ENCODE assay signal across 14 cellular contexts in genomic region chr9:33228606-33229005, GRCh38. TPM values are rescaled to one million over a fixed set of nuclear protein-coding genes. Genes with fewer than 3 reads are reported as not detected.
DNase-seq lines count a peak whose midpoint lies in the region; TF ChIP-seq lines count a peak whose summit lies in the region.
"Had no signal": no experiment of that assay in that cellular context is flagged by ENCODE, and none has a peak within 500 bp of the region (broad histone marks: within the 10 kb centered on the region; RNA-seq: fewer than 3 reads in every experiment).

No MANE protein-coding gene starts in this region.

- WGBS in neuronal stem cell (ENCODE audit: extremely low coverage in 2 of 2, insufficient read length in 2 of 2, insufficient replicate concordance in 1 of 2), 2 donors, result no CpG with 5 or more reads among the region's 4 CpGs
- WGBS in ovary, 3 donors, result 65 to 73% (median 66%) methylated on average over 4 of the region's 4 CpGs

- no peak overlapping the region for H3K14ac ChIP-seq in neuronal stem cell (ENCODE audit: low read length)

- TF ChIP-seq POLR2A in ovary (IDR thresholded peaks at IDR 0.05), result no peak

- no peaks in the 10 kb centered on the region for H3K9me3 ChIP-seq in Caco-2
- no peaks in the 10 kb centered on the region for H3K9me3 ChIP-seq in neuronal stem cell (replicated peaks in 1 of 2; ENCODE audit: control insufficient read depth in 2 of 2, insufficient read depth in 1 of 2, low read depth in 1 of 2, low read length in 2 of 2)
- H3K9me3 ChIP-seq in ovary, result no peaks in the 10 kb centered on the region

- CTCF ChIA-PET in Caco-2 (lab: Charles Lee), result interaction anchor here (0.7 kb wide), 1 partner anchor 62 kb away, joined by 3 read pairs; the partner anchor contains the start of gene NFX1

- no peaks in the 10 kb centered on the region for H3K27me3 ChIP-seq in Caco-2 (replicated peaks; ENCODE audit: control insufficient read depth, insufficient read depth, low read length)
- H3K27me3 ChIP-seq in neuronal stem cell (ENCODE audit: control insufficient read depth in 3 of 3, insufficient read depth in 3 of 3, low read depth in 1 of 3, low read length in 3 of 3), result peaks cover 0 to 17% (median 0%) of the 10 kb centered on the region in 3 experiments
- H3K27me3 ChIP-seq in ovary, result no peaks in the 10 kb centered on the region

- H3K4me1 Mint-ChIP-seq in Caco-2 (ENCODE audit: low read depth, unreplicated experiment), result peaks cover 19% of the 10 kb centered on the region
- H3K4me1 Mint-ChIP-seq in dendritic cell treated with granulocyte-macrophage colony-stimulating factor and Interleukin-4, amounts not matched to agents 40 ng/mL and 50 ng/mL, for 4 days (ENCODE audit: low read depth), result peaks cover 53% of the 10 kb centered on the region

- H3K4me3 Mint-ChIP-seq in Caco-2 (ENCODE audit: unreplicated experiment), result no peak overlapping the region
- no peak overlapping the region for H3K4me3 Mint-ChIP-seq in dendritic cell treated with granulocyte-macrophage colony-stimulating factor and Interleukin-4, amounts not matched to agents 40 ng/mL and 50 ng/mL, for 4 days
- H3K4me3 Mint-ChIP-seq: CD4-positive, alpha-beta memory T cell had no signal

- H2AFZ ChIP-seq in neuronal stem cell (ENCODE audit: low read length), result no peak overlapping the region
- H2AFZ ChIP-seq: GM23248 had no signal

- H3K9me3 Mint-ChIP-seq in Caco-2 (ENCODE audit: unreplicated experiment), result no peaks in the 10 kb centered on the region
- H3K9me3 Mint-ChIP-seq in dendritic cell treated with granulocyte-macrophage colony-stimulating factor and Interleukin-4, amounts not matched to agents 40 ng/mL and 50 ng/mL, for 4 days, result no peaks in the 10 kb centered on the region
- H3K9me3 Mint-ChIP-seq: CD4-positive, alpha-beta memory T cell had no signal

- H3K27ac Mint-ChIP-seq in Caco-2 (ENCODE audit: unreplicated experiment), result peak overlapping the region; percentile 59
- H3K27ac Mint-ChIP-seq in dendritic cell treated with granulocyte-macrophage colony-stimulating factor and Interleukin-4, amounts not matched to agents 40 ng/mL and 50 ng/mL, for 4 days, result peak overlapping the region; percentile 90

- no peak overlapping the region for H4K91ac ChIP-seq in neuronal stem cell (ENCODE audit: low read depth, low read length, poor library complexity)

- H3K4me3 ChIP-seq in Caco-2 (ENCODE audit: low read depth, low read length), result no peak overlapping the region
- no peak overlapping the region for H3K4me3 ChIP-seq in neuronal stem cell (ENCODE audit: low read length in 2 of 2)
- H3K4me3 ChIP-seq in ovary, result no peak overlapping the region
- H3K4me3 ChIP-seq: GM23248 had no signal

- POLR2A ChIA-PET in Caco-2 (lab: Charles Lee), result no interaction called here

- DNase-seq in Caco-2, result no peak
- no peak for DNase-seq in neuronal stem cell (ENCODE audit: low spot score)
- DNase-seq in occipital lobe (lab: John Stamatoyannopoulos, UW), result no peak
- DNase-seq in NCI-H2081 (lab: John Stamatoyannopoulos, UW), result no peak
- DNase-seq in ovary, result no peak
- no peak for DNase-seq in H4 (ENCODE audit: low spot score)
- DNase-seq: AML-193; CD4-positive, alpha-beta memory T cell; DND-41; GM23248; KBM-7; SIG-M5 had no signal

- H3K36me3 Mint-ChIP-seq in Caco-2 (ENCODE audit: insufficient read depth, unreplicated experiment), result peaks cover 14% of the 10 kb centered on the region
- H3K36me3 Mint-ChIP-seq in dendritic cell treated with granulocyte-macrophage colony-stimulating factor and Interleukin-4, amounts not matched to agents 40 ng/mL and 50 ng/mL, for 4 days (ENCODE audit: low read depth), result no peaks in the 10 kb centered on the region
- H3K36me3 Mint-ChIP-seq: CD4-positive, alpha-beta memory T cell had no signal

- H2BK120ac ChIP-seq in neuronal stem cell (ENCODE audit: low read depth, low read length), result no peak overlapping the region

- H3K4me1 ChIP-seq in Caco-2 (peaks cover 14% of the 10 kb centered on the region), neuronal stem cell (ENCODE audit: control insufficient read depth in 2 of 2, insufficient read depth in 1 of 2, low read depth in 1 of 2, low read length in 2 of 2) (no peaks in the 10 kb centered on the region), ovary (ENCODE audit: insufficient read depth) (peaks cover 3% of the 10 kb centered on the region)

- no peak overlapping the region for H3K18ac ChIP-seq in neuronal stem cell (ENCODE audit: low read length)

- peak overlapping the region; percentile 57 for H3K9ac ChIP-seq in neuronal stem cell (ENCODE audit: low read depth, low read length, poor library complexity)
- H3K9ac ChIP-seq: GM23248 had no signal

- H4K8ac ChIP-seq in neuronal stem cell (ENCODE audit: low read depth, low read length), result no peak overlapping the region

- no peaks in the 10 kb centered on the region for H3K36me3 ChIP-seq in Caco-2 (ENCODE audit: control insufficient read depth, insufficient read depth, low read length)
- no peaks in the 10 kb centered on the region for H3K36me3 ChIP-seq in neuronal stem cell (replicated peaks in 1 of 2; ENCODE audit: control insufficient read depth in 2 of 2, insufficient read depth in 2 of 2, low read length in 2 of 2)
- H3K36me3 ChIP-seq in ovary, result no peaks in the 10 kb centered on the region

- no peak overlapping the region for H2AK5ac ChIP-seq in neuronal stem cell (ENCODE audit: low read depth, low read length)

- no TSS peak for BruUV-seq in Caco-2 (replicated peaks; lab: Mats Ljungman, UMichigan)

- no peaks in the 10 kb centered on the region for H3K27me3 Mint-ChIP-seq in Caco-2 (ENCODE audit: insufficient read depth, unreplicated experiment)
- H3K27me3 Mint-ChIP-seq in dendritic cell treated with granulocyte-macrophage colony-stimulating factor and Interleukin-4, amounts not matched to agents 40 ng/mL and 50 ng/mL, for 4 days, result no peaks in the 10 kb centered on the region

- no peak overlapping the region for H3K4me2 ChIP-seq in neuronal stem cell (ENCODE audit: insufficient read depth, low read length, poor library complexity, severe bottlenecking)

- H3K23ac ChIP-seq in neuronal stem cell (ENCODE audit: low read depth, low read length, poor library complexity), result no peak overlapping the region

- no peak for TF ChIP-seq EP300 in ovary (IDR thresholded peaks at IDR 0.05)

- intact Hi-C loops in Caco-2 (cut with micrococcal nuclease; ENCODE audit: unreplicated experiment) (loop anchor here (1.0 kb wide), 5 partner anchors 36 to 238 kb away; partner anchors contain the start of gene BAG1), ovary (cut with DNase I) (no loop called here)
- intact Hi-C loops in dendritic cell treated with granulocyte-macrophage colony-stimulating factor and Interleukin-4, amounts not matched to agents 40 ng/mL and 50 ng/mL, for 4 days (cut with micrococcal nuclease), result loop anchor here (1.0 kb wide), 1 partner anchor 36 kb away; the partner anchor contains the start of gene BAG1

- no peak overlapping the region for H2BK12ac ChIP-seq in neuronal stem cell (ENCODE audit: low read length)

- no peak overlapping the region for H3K4ac ChIP-seq in neuronal stem cell (ENCODE audit: low read length)

- no peak overlapping the region for H2BK5ac ChIP-seq in neuronal stem cell (ENCODE audit: low read length)

- H2BK15ac ChIP-seq in neuronal stem cell (ENCODE audit: low read length), result no peak overlapping the region

- H3K27ac ChIP-seq in 22Rv1 (peak overlapping the region; percentile 62), neuronal stem cell (replicated peaks; ENCODE audit: low read length) (no peak overlapping the region), ovary (no peak overlapping the region)
- H3K27ac ChIP-seq: GM23248 had no signal

- no peaks in the 10 kb centered on the region for H3K79me1 ChIP-seq in neuronal stem cell (ENCODE audit: low read depth, low read length)

- TF ChIP-seq CTCF in 22Rv1 (IDR thresholded peaks at IDR 0.05) (no peak), Caco-2 (IDR thresholded peaks at IDR 0.05; ENCODE audit: insufficient read depth in 1 of 2, low read depth in 1 of 2, low read length in 1 of 2, severe bottlenecking in 1 of 2, unreplicated experiment in 1 of 2) (no peak), ovary (IDR thresholded peaks at IDR 0.05) (no peak)

RNA-seq across cellular contexts. Expression of gene SPINK4, which starts 11.4 kb away (rescaled TPM):
- 0.97 and 2.1 TPM in 2 replicates for total RNA-seq in Caco-2 (2022)
- not detected for polyA plus RNA-seq in neuronal stem cell (2013, experiment 1 of 2)
- not detected for polyA plus RNA-seq in neuronal stem cell (2013, experiment 2 of 2)
- not detected for total RNA-seq in occipital lobe
- not detected for total RNA-seq in ovary
- not detected for polyA plus RNA-seq in ovary
- total RNA-seq in H4 (2014; rRNA removed; shearing (Covaris generic)), result 4.5 TPM in 1 of 2 replicates, not detected in the other
- total RNA-seq: CD4-positive, alpha-beta memory T cell; GM23248 had no signal
- polyA plus RNA-seq: CD4-positive, alpha-beta memory T cell; GM23248 had no signal

RNA-seq across cellular contexts. Expression of gene BAG1, which starts 35.9 kb away (rescaled TPM):
- total RNA-seq in Caco-2 (2022), result 51.2 and 62.1 TPM in 2 replicates
- 39.5 TPM for polyA plus RNA-seq in neuronal stem cell (2013, experiment 1 of 2)
- 38.2 TPM for polyA plus RNA-seq in neuronal stem cell (2013, experiment 2 of 2)
- 26.7 TPM for total RNA-seq in occipital lobe
- total RNA-seq in ovary, result 10 to 100 TPM; 41.0 to 70.9 (median 59.6) TPM
- 10 to 100 TPM; 48.2 to 67.8 TPM for polyA plus RNA-seq in ovary
- 58.8 and 67.4 TPM in 2 replicates for total RNA-seq in H4 (2014; rRNA removed; shearing (Covaris generic))

RNA-seq across cellular contexts. Expression of gene CHMP5, which starts 36.2 kb away (rescaled TPM):
- 52.5 and 58.3 TPM in 2 replicates for total RNA-seq in Caco-2 (2022)
- polyA plus RNA-seq in neuronal stem cell (2013, experiment 1 of 2), result 64.5 TPM
- 64.5 TPM for polyA plus RNA-seq in neuronal stem cell (2013, experiment 2 of 2)
- 92.8 TPM for total RNA-seq in occipital lobe
- 10 to 100 TPM; 39.7 to 57.1 (median 45.1) TPM for total RNA-seq in ovary
- polyA plus RNA-seq in ovary, result 10 to 100 TPM; 56.4 to 66.5 TPM
- 129 and 164 TPM in 2 replicates for total RNA-seq in H4 (2014; rRNA removed; shearing (Covaris generic))

Comparison
In these comparisons a context has a peak if more than half of its experiments do, and no peak if none do; other contexts are left out.
1. intact Hi-C loops: an anchor here in Caco-2 (1.0 kb wide) and dendritic cell treated with granulocyte-macrophage colony-stimulating factor and Interleukin-4, amounts not matched to agents 40 ng/mL and 50 ng/mL, for 4 days (1.0 kb wide); none called in ovary.